22 cellular contexts compared by ENCODE assay signal in genomic region chr1:5343256-5344020, GRCh38.
"Had no signal": no experiment of that assay in that cellular context is flagged by ENCODE, and none has a peak within 500 bp of the region (broad histone marks: within the 10 kb centered on the region; RNA-seq: fewer than 3 reads in every experiment).

No MANE protein-coding gene starts in this region.

- H3K27me3 Mint-ChIP-seq: stimulated activated naive CD8-positive, alpha-beta T cell treated with anti-CD3 and anti-CD28 coated beads, Interleukin-15, Interleukin-2, amounts not matched to agents 100 ng/mL and 50 ng/mL, for 24 hours had no signal

- DNase-seq: colonic mucosa; dermis blood vessel endothelial cell; effector memory CD4-positive, alpha-beta T cell; esophagus squamous epithelium; foreskin melanocyte; hypothalamus; immature natural killer cell; midbrain; naive thymus-derived CD4-positive, alpha-beta T cell; occipital lobe; ovary; posterior cingulate gyrus; psoas muscle; right cardiac atrium; spleen; stimulated activated CD4-positive, alpha-beta T cell treated with anti-CD3 and anti-CD28 coated beads, Interleukin-4, amount 100 ng/mL, for 4 hours; stimulated activated naive B cell treated with anti-CD40 and anti-IgM and Interleukin-4, amounts not matched to agents 10 μg/mL and 1 μg/mL and 100 μg/mL, for 72 hours; upper lobe of right lung; uterus had no signal

- H3K36me3 Mint-ChIP-seq: immature natural killer cell; memory B cell; stimulated activated naive B cell treated with anti-CD40 and anti-IgM and Interleukin-4, amounts not matched to agents 10 μg/mL and 1 μg/mL and 100 μg/mL, for 72 hours had no signal

- H3K9me3 Mint-ChIP-seq: immature natural killer cell; stimulated activated naive CD8-positive, alpha-beta T cell treated with anti-CD3 and anti-CD28 coated beads, Interleukin-15, Interleukin-2, amounts not matched to agents 100 ng/mL and 50 ng/mL, for 24 hours had no signal

- ATAC-seq: naive thymus-derived CD4-positive, alpha-beta T cell; psoas muscle; right cardiac atrium; stimulated activated naive B cell treated with anti-CD40 and anti-IgM and Interleukin-4, amounts not matched to agents 10 μg/mL and 1 μg/mL and 100 μg/mL, for 72 hours; upper lobe of right lung had no signal

- H3K4me3 Mint-ChIP-seq: immature natural killer cell; memory B cell; naive thymus-derived CD4-positive, alpha-beta T cell; nephron; stimulated activated naive B cell treated with anti-CD40 and anti-IgM and Interleukin-4, amounts not matched to agents 10 μg/mL and 1 μg/mL and 100 μg/mL, for 72 hours; stimulated activated naive CD8-positive, alpha-beta T cell treated with anti-CD3 and anti-CD28 coated beads, Interleukin-15, Interleukin-2, amounts not matched to agents 100 ng/mL and 50 ng/mL, for 24 hours had no signal

- H3K4me1 Mint-ChIP-seq: immature natural killer cell; memory B cell; nephron; stimulated activated naive B cell treated with anti-CD40 and anti-IgM and Interleukin-4, amounts not matched to agents 10 μg/mL and 1 μg/mL and 100 μg/mL, for 72 hours had no signal

- H3K27ac Mint-ChIP-seq: immature natural killer cell; memory B cell; nephron; stimulated activated naive B cell treated with anti-CD40 and anti-IgM and Interleukin-4, amounts not matched to agents 10 μg/mL and 1 μg/mL and 100 μg/mL, for 72 hours; stimulated activated naive CD8-positive, alpha-beta T cell treated with anti-CD3 and anti-CD28 coated beads, Interleukin-15, Interleukin-2, amounts not matched to agents 100 ng/mL and 50 ng/mL, for 24 hours had no signal
